ENCODE assay signal across 8 cellular contexts in the genomic region with DNA sequence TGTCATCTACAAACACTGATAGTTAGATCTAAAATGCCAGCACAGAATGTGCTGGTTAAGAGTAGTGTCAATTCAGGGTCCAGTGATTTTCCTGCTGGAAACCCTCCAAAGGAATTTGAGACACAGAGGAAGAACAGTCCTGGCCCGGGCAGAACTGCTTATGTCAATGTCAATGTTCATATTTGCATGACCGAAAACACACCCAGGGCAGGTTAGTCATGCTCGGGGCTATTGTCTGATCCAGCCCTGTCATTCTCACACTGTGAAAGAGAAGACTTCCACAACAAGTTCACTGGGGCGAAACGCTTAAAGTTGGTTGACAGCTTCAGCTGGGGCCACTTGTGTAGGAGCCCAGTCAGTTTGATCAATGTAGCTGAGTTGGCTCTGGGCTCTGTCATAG.
DNase-seq lines count a peak whose midpoint lies in the region; ATAC-seq and TF ChIP-seq lines count a peak whose summit lies in the region.

No MANE protein-coding gene starts in this region.

- no peak overlapping the region for H3K27ac Mint-ChIP-seq in CD4-positive, alpha-beta T cell

- no peaks in the 10 kb centered on the region for H3K4me1 Mint-ChIP-seq in CD4-positive, alpha-beta T cell (ENCODE audit: low read depth)

- no peaks in the 10 kb centered on the region for H3K27me3 ChIP-seq in CD4-positive, alpha-beta T cell (ENCODE audit: control insufficient read depth, insufficient read depth, low read length)
- no peaks in the 10 kb centered on the region for H3K27me3 ChIP-seq in testis

- in situ Hi-C loops in ACHN (cut with HindIII; ENCODE audit: low pct_ligation_motif_present, low pct_unique_long_range_greater_than_20kb, low sequenced_read_pairs): no loop called here

- no peak for TF ChIP-seq POLR2A in testis (IDR thresholded peaks at IDR 0.05)

- POLR2A ChIA-PET in CD4-positive, alpha-beta T cell (lab: Charles Lee): no interaction called here

- H3K36me3 Mint-ChIP-seq in CD4-positive, alpha-beta T cell (ENCODE audit: low read depth): no peaks in the 10 kb centered on the region

- H3K4me3 ChIP-seq in epithelial cell of esophagus (ENCODE audit: low read length) (no peak overlapping the region), testis (no peak overlapping the region)

- TF ChIP-seq CTCF in epithelial cell of esophagus (IDR thresholded peaks at IDR 0.05; ENCODE audit: insufficient read depth, low read depth, low read length, missing control alignments): no peak
- no peak for TF ChIP-seq CTCF in CD4-positive, alpha-beta T cell (IDR thresholded peaks at IDR 0.05)
- TF ChIP-seq CTCF in testis (IDR thresholded peaks at IDR 0.05): no peak

- H3K36me3 ChIP-seq in testis (ENCODE audit: low read depth, missing control alignments): no peaks in the 10 kb centered on the region

- intact Hi-C loops in CD4-positive, alpha-beta T cell (cut with DNase I, micrococcal nuclease): no loop called here
- intact Hi-C loops in testis (cut with DNase I; ENCODE audit: low total_unique reads): no loop called here

- WGBS in testis, 2 donors: 64 to 79% methylated on average over 5 of the region's 5 CpGs

- no peaks in the 10 kb centered on the region for H3K9me3 ChIP-seq in CD4-positive, alpha-beta T cell (ENCODE audit: control insufficient read depth, low read length)
- H3K9me3 ChIP-seq in testis: no peaks in the 10 kb centered on the region

- H3K27me3 Mint-ChIP-seq in CD4-positive, alpha-beta T cell: no peaks in the 10 kb centered on the region

- DNase-seq in ACHN (peak; percentile 90), epithelial cell of esophagus (ENCODE audit: low read depth) (peak; percentile 91), NCI-H1694 (lab: John Stamatoyannopoulos, UW) (no peak), testis (no peak)
- DNase-seq in CD4-positive, alpha-beta T cell: no peak
- DNase-seq in activated effector memory CD4-positive, alpha-beta T cell treated with Interleukin-2 at 50 U/mL for 16 hours: no peak

- H3K9me3 Mint-ChIP-seq in CD4-positive, alpha-beta T cell: no peaks in the 10 kb centered on the region

- H3K4me1 ChIP-seq in testis: no peaks in the 10 kb centered on the region

- H3K4me3 Mint-ChIP-seq in CD4-positive, alpha-beta T cell: no peak overlapping the region

- CTCF ChIA-PET in CD4-positive, alpha-beta T cell (lab: Charles Lee): no interaction called here

- H3K27ac ChIP-seq in CD4-positive, alpha-beta T cell (ENCODE audit: low read depth, low read length): no peak overlapping the region
- no peak overlapping the region for H3K27ac ChIP-seq in testis

- ATAC-seq in GM19468 (IDR thresholded peaks at IDR 0.05; ENCODE audit: extremely low read depth, unreplicated experiment) (peak; percentile 75), HG03469 (IDR thresholded peaks at IDR 0.05; ENCODE audit: unreplicated experiment) (peak; percentile 88)
- no peak for ATAC-seq in CD4-positive, alpha-beta T cell (ENCODE audit: poor library complexity)

Comparison
In these comparisons a context has a peak if more than half of its experiments do, and no peak if none do; other contexts are left out.
1. DNase-seq: peak in ACHN (single experiment) and epithelial cell of esophagus (single experiment); none in NCI-H1694 (single experiment), CD4-positive, alpha-beta T cell (0 of 10), testis (single experiment) and activated effector memory CD4-positive, alpha-beta T cell treated with Interleukin-2 at 50 U/mL for 16 hours (single experiment).